In genomic region chr2:120747281-120747680, GRCh38 we compare ENCODE assay signal across 22 cellular contexts. TPM values are rescaled to one million over a fixed set of nuclear protein-coding genes. Genes with fewer than 3 reads are reported as not detected.
"Had no signal": no experiment of that assay in that cellular context is flagged by ENCODE, and none has a peak within 500 bp of the region (broad histone marks: within the 10 kb centered on the region; RNA-seq: fewer than 3 reads in every experiment).

No MANE protein-coding gene starts in this region.

- H3K27ac ChIP-seq: tibial nerve, WERI-Rb-1 had no signal

- H3K4me3 ChIP-seq: mucosa of descending colon, smooth muscle cell, tibial nerve had no signal

- H3K9me3 ChIP-seq: mucosa of descending colon, tibial nerve had no signal

- H3K36me3 Mint-ChIP-seq: activated naive CD4-positive, alpha-beta T cell treated with anti-CD3 and anti-CD28 coated beads, Interleukin-2, amount 10 ng/mL, durations not matched to agents 7 days and 5 days; brain; memory B cell had no signal

- ATAC-seq: activated naive CD8-positive, alpha-beta T cell treated with anti-CD3 and anti-CD28 coated beads, Interleukin-2, amount 50 U/mL, for 24 hours; activated T-cell treated with anti-CD3 and anti-CD28 coated beads, Interleukin-2, amount 50 U/mL, for 72 hours; esophagus mucosa; mucosa of descending colon; sciatic nerve had no signal

- DNase-seq: activated CD4-positive, alpha-beta T cell treated with anti-CD3 and anti-CD28 coated beads for 1 hour; activated effector memory CD4-positive, alpha-beta T cell treated with anti-CD3 and anti-CD28 coated beads, Interleukin-2, amount 50 U/mL, for 16 hours; activated naive CD4-positive, alpha-beta T cell treated with anti-CD3 and anti-CD28 coated beads, Interleukin-2, amount 10 ng/mL, durations not matched to agents 7 days and 5 days; activated naive CD8-positive, alpha-beta T cell treated with anti-CD3 and anti-CD28 coated beads, Interleukin-2, amount 50 U/mL, for 24 hours; activated T-cell treated with anti-CD3 and anti-CD28 coated beads, Interleukin-2, amount 50 U/mL, for 72 hours; dermis blood vessel endothelial cell; effector memory CD4-positive, alpha-beta T cell; hippocampal formation; mucosa of descending colon; nephron progenitor cell; stimulated activated CD4-positive, alpha-beta T cell treated with anti-CD3 and anti-CD28 coated beads, Interleukin-2, amount 100 ng/mL, for 48 hours; substantia nigra; T-helper 1 cell; WERI-Rb-1 had no signal

- H3K27ac Mint-ChIP-seq: activated naive CD4-positive, alpha-beta T cell treated with anti-CD3 and anti-CD28 coated beads, Interleukin-2, amount 10 ng/mL, durations not matched to agents 7 days and 5 days; activated naive CD8-positive, alpha-beta T cell treated with anti-CD3 and anti-CD28 coated beads, Interleukin-2, amount 50 U/mL, for 24 hours; activated T-cell treated with anti-CD3 and anti-CD28 coated beads, Interleukin-2, amount 50 U/mL, for 72 hours; memory B cell; nephron progenitor cell; stimulated activated naive CD8-positive, alpha-beta T cell treated with anti-CD3 and anti-CD28 coated beads, Interleukin-15, Interleukin-2, amounts not matched to agents 100 ng/mL and 50 ng/mL, for 24 hours had no signal

- H3K27me3 Mint-ChIP-seq: brain had no signal

- H3K36me3 ChIP-seq: tibial nerve, WERI-Rb-1 had no signal

- H3K4me2 ChIP-seq: smooth muscle cell had no signal

- H3K4me1 Mint-ChIP-seq: activated naive CD4-positive, alpha-beta T cell treated with anti-CD3 and anti-CD28 coated beads, Interleukin-2, amount 10 ng/mL, durations not matched to agents 7 days and 5 days; activated naive CD8-positive, alpha-beta T cell treated with anti-CD3 and anti-CD28 coated beads, Interleukin-2, amount 50 U/mL, for 24 hours; memory B cell had no signal

- H3K4me3 Mint-ChIP-seq: activated naive CD4-positive, alpha-beta T cell treated with anti-CD3 and anti-CD28 coated beads, Interleukin-2, amount 10 ng/mL, durations not matched to agents 7 days and 5 days; activated naive CD8-positive, alpha-beta T cell treated with anti-CD3 and anti-CD28 coated beads, Interleukin-2, amount 50 U/mL, for 24 hours; activated T-cell treated with anti-CD3 and anti-CD28 coated beads, Interleukin-2, amount 50 U/mL, for 72 hours; brain; memory B cell; nephron progenitor cell; stimulated activated naive CD8-positive, alpha-beta T cell treated with anti-CD3 and anti-CD28 coated beads, Interleukin-15, Interleukin-2, amounts not matched to agents 100 ng/mL and 50 ng/mL, for 24 hours had no signal

- H3K9me3 Mint-ChIP-seq: activated naive CD4-positive, alpha-beta T cell treated with anti-CD3 and anti-CD28 coated beads, Interleukin-2, amount 10 ng/mL, durations not matched to agents 7 days and 5 days; activated naive CD8-positive, alpha-beta T cell treated with anti-CD3 and anti-CD28 coated beads, Interleukin-2, amount 50 U/mL, for 24 hours; activated T-cell treated with anti-CD3 and anti-CD28 coated beads, Interleukin-2, amount 50 U/mL, for 72 hours; brain; memory B cell; nephron progenitor cell; stimulated activated naive CD8-positive, alpha-beta T cell treated with anti-CD3 and anti-CD28 coated beads, Interleukin-15, Interleukin-2, amounts not matched to agents 100 ng/mL and 50 ng/mL, for 24 hours had no signal

RNA-seq across cellular contexts. Expression of gene GLI2, which starts 11.6 kb away (rescaled TPM):
- total RNA-seq: activated T-cell treated with anti-CD3 and anti-CD28 coated beads, Interleukin-2, amount 50 U/mL, for 72 hours had no signal
- polyA plus RNA-seq: endothelial cell of umbilical vein had no signal
